ENCODE assay signal across 8 cellular contexts in the genomic region with DNA sequence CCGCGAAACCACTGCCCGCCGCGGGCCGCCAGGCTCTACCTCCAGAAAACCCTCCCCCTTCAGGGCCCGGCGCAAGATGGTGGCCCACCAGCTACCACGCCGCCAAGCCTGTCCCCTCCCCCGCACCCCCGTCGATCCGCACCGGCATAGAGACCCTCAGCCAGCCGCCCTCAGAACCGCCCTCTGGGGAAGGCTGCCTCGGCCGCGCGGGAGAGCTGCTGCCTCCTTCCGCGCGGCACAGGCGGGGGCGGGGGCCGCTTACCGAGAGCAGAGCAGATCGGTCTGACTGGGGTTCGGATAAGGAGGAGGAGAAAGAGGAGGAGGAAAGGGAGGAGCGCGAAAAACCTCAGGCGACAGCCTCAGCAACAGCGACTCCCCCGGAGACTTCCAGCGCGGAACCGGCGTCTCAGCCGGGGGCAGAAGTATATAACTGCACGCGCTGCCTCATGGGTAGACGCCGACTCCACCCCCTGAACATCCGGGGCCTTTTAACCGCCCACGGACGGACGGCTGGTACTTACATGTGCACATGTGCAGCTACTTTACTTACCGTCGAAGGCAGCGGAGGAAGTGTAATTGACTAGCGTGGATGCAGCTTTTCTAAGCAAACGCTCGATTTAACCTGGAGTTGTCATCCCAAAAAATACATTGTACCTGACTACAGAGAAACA. TPM values are rescaled to one million over a fixed set of nuclear protein-coding genes. Genes with fewer than 3 reads are reported as not detected.
DNase-seq lines count a peak whose midpoint lies in the region; ATAC-seq and TF ChIP-seq lines count a peak whose summit lies in the region.

A gene with protein sequence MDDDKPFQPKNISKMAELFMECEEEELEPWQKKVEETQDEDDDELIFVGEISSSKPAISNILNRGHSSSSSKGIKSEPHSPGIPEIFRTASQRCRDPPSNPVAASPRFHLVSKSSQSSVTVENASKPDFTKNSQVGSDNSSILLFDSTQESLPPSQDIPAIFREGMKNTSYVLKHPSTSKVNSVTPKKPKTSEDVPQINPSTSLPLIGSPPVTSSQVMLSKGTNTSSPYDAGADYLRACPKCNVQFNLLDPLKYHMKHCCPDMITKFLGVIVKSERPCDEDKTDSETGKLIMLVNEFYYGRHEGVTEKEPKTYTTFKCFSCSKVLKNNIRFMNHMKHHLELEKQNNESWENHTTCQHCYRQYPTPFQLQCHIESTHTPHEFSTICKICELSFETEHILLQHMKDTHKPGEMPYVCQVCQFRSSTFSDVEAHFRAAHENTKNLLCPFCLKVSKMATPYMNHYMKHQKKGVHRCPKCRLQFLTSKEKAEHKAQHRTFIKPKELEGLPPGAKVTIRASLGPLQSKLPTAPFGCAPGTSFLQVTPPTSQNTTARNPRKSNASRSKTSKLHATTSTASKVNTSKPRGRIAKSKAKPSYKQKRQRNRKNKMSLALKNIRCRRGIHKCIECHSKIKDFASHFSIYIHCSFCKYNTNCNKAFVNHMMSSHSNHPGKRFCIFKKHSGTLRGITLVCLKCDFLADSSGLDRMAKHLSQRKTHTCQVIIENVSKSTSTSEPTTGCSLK (minus strand): TSS at position 400 of the 671 bp plus-strand sequence. CDS start 8,450 bp downstream, outside the sequence.

- H3K4me3 ChIP-seq in GM12864 (ENCODE audit: low read depth, low read length) (peak within 1 kb of the TSS; percentile 81), SK-N-MC (peak within 1 kb of the TSS; percentile 85), thyroid gland (replicated peaks in 1 of 3) (peak within 1 kb of the TSS; percentile 14 to 60 (median 46))

- H3K4me1 ChIP-seq in thyroid gland: no peaks in the 10 kb centered on the region

- H3K9me3 ChIP-seq in SK-N-MC (ENCODE audit: low read depth, low read length) (no peaks in the 10 kb centered on the region), thyroid gland (no peaks in the 10 kb centered on the region)

- H3K27me3 Mint-ChIP-seq in osteocyte (ENCODE audit: unreplicated experiment): peaks cover 4% of the 10 kb centered on the region

- H3K9me3 Mint-ChIP-seq in activated naive CD4-positive, alpha-beta T cell treated with anti-CD3 and anti-CD28 coated beads, Interleukin-2, amount 50 U/mL, for 72 hours: peaks cover 0 to 3% of the 10 kb centered on the region in 2 donors
- H3K9me3 Mint-ChIP-seq in osteocyte (ENCODE audit: unreplicated experiment): no peaks in the 10 kb centered on the region

- H3K36me3 ChIP-seq in SK-N-MC (ENCODE audit: insufficient read depth, low read length) (peaks cover 13% of the 10 kb centered on the region; the same call in 1 of the 2 replicates), thyroid gland (no peaks in the 10 kb centered on the region)

- H3K4me3 Mint-ChIP-seq in osteocyte (ENCODE audit: unreplicated experiment): peak within 1 kb of the TSS; percentile 88

- peak in 1 of 2 donors; percentile 74 for TF ChIP-seq POLR2A in thyroid gland (IDR thresholded peaks at IDR 0.05)

- peak within 1 kb of the TSS; percentile 91 for H3K9ac ChIP-seq in SK-N-MC (ENCODE audit: insufficient read length)

- peaks cover 0 to 5% of the 10 kb centered on the region in 2 donors for H3K36me3 Mint-ChIP-seq in activated naive CD4-positive, alpha-beta T cell treated with anti-CD3 and anti-CD28 coated beads, Interleukin-2, amount 50 U/mL, for 72 hours
- no peaks in the 10 kb centered on the region for H3K36me3 Mint-ChIP-seq in osteocyte (ENCODE audit: unreplicated experiment)

- TF ChIP-seq CTCF in GM12864 (IDR thresholded peaks at IDR 0.05; ENCODE audit: low read depth, low read length, missing control alignments) (peak; percentile 22), osteocyte (IDR thresholded peaks at IDR 0.05) (peak; percentile 36), thyroid gland (IDR thresholded peaks at IDR 0.05) (peak in 2 of 6 experiments; percentile 4 to 25)

- peak; percentile 96 for ATAC-seq in HG02610 (IDR thresholded peaks at IDR 0.05; ENCODE audit: unreplicated experiment)
- ATAC-seq in activated naive CD4-positive, alpha-beta T cell treated with anti-CD3 and anti-CD28 coated beads, Interleukin-2, amount 50 U/mL, for 72 hours: peak; percentile 92 to 96

- peaks cover 11% of the 10 kb centered on the region for H3K4me1 Mint-ChIP-seq in osteocyte (ENCODE audit: unreplicated experiment)

- H3K27ac Mint-ChIP-seq in activated naive CD4-positive, alpha-beta T cell treated with anti-CD3 and anti-CD28 coated beads, Interleukin-2, amount 50 U/mL, for 72 hours: peak within 1 kb of the TSS; percentile 89 to 90
- peak within 1 kb of the TSS; percentile 87 for H3K27ac Mint-ChIP-seq in osteocyte (ENCODE audit: unreplicated experiment)

- H3K27ac ChIP-seq in SK-N-MC (peak within 1 kb of the TSS; percentile 89), thyroid gland (peak within 1 kb of the TSS; percentile 41 to 69 (median 60))

- H3K27me3 ChIP-seq in thyroid gland: no peaks in the 10 kb centered on the region

- DNase-seq in GM12864 (ENCODE audit: low read depth) (peak; percentile 81), NCI-H1048 (lab: John Stamatoyannopoulos, UW) (peak; percentile 80), SK-N-MC (ENCODE audit: low read depth, low spot score) (peak; percentile 81), head of caudate nucleus (peak; percentile 75 to 94 (median 84)), osteocyte (ENCODE audit: extremely low spot score, unreplicated experiment) (peak; percentile 95), thyroid gland (peak; percentile 84 to 87)
- peak; percentile 85 to 90 for DNase-seq in activated naive CD4-positive, alpha-beta T cell treated with anti-CD3 and anti-CD28 coated beads, Interleukin-2, amount 50 U/mL, for 72 hours (ENCODE audit: low spot score in 2 of 2)

- intact Hi-C loops in head of caudate nucleus (cut with DNase I): no loop called here
- intact Hi-C loops in thyroid gland (cut with DNase I): no loop called here

- WGBS in thyroid gland, 2 donors: 3 to 19% methylated on average over 3 to 24 of the region's 55 CpGs

RNA-seq across cellular contexts. Expression of the gene that starts here (rescaled TPM):
- 1 to 10 TPM; 5.6 to 6.3 TPM for total RNA-seq in activated naive CD4-positive, alpha-beta T cell treated with anti-CD3 and anti-CD28 coated beads, Interleukin-2, amount 50 U/mL, for 72 hours
- total RNA-seq in osteocyte: 5.6 and 6.3 TPM in 2 replicates
- total RNA-seq in thyroid gland: 1 to 10 TPM; 4.8 to 7.8 (median 6.8) TPM

Comparison
In these comparisons a context has a peak if more than half of its experiments do, and no peak if none do; other contexts are left out.
1. Peak in every context shown above with its lines: DNase-seq, ATAC-seq, H3K4me3 ChIP-seq and H3K27ac ChIP-seq.